ENCODE assay signal across 34 cellular contexts in the genomic region with DNA sequence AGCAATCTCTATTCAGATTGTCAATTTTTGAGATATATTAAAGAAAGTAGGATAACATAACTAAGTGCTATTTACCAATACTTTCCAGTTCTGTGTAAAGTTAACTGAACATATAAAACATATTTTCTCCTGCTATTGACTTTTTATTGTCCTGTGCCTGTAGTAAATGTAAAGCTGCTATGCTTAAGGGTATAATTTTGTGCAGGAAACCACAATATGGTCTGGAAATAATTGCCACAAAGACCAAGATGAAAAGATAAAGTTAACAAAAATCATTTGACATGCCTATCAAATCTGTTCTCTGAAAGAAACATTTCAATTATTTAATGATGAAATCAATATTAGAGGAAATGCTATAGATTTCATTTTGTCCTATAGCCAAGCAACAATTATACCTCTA.
"Had no signal": no experiment of that assay in that cellular context is flagged by ENCODE, and none has a peak within 500 bp of the region (broad histone marks: within the 10 kb centered on the region; RNA-seq: fewer than 3 reads in every experiment).

No MANE protein-coding gene starts in this region.

- H3K27ac ChIP-seq: KMS-11 had no signal

- H3K9ac ChIP-seq: KMS-11 had no signal

- H3K9me3 ChIP-seq: MG63 had no signal

- DNase-seq: Kasumi-1, KG1, MM.1S, MV-4-11, NCI-H1048, NCI-H1092, NCI-H1092 treated with DMSO at 0.1 percent for 48 hours, NCI-H1105, NCI-H1105 treated with DMSO at 0.1 percent for 48 hours, NCI-H1417, NCI-H1417 treated with DMSO at 0.1 percent for 48 hours, NCI-H1436, NCI-H1436 treated with DMSO at 0.1 percent for 48 hours, NCI-H146, NCI-H1694, NCI-H1694 treated with DMSO at 0.1 percent for 48 hours, NCI-H187, NCI-H187 treated with DMSO at 0.1 percent for 48 hours, NCI-H1930, NCI-H2029, NCI-H2029 treated with DMSO at 0.1 percent for 48 hours, NCI-H2081, NCI-H2081 treated with DMSO at 0.1 percent for 48 hours, NCI-H2107, NCI-H2171, NCI-H2171 treated with DMSO at 0.1 percent for 48 hours, NCI-H2227 treated with DMSO at 0.1 percent for 48 hours, NCI-H226, NCI-H345, NCI-H446, NCI-H446 treated with DMSO at 0.1 percent for 48 hours, NCI-H510A had no signal

- H3K36me3 ChIP-seq: MG63 had no signal

- H3K4me3 ChIP-seq: MG63 had no signal
